21 cellular contexts compared by ENCODE assay signal in the genomic region with DNA sequence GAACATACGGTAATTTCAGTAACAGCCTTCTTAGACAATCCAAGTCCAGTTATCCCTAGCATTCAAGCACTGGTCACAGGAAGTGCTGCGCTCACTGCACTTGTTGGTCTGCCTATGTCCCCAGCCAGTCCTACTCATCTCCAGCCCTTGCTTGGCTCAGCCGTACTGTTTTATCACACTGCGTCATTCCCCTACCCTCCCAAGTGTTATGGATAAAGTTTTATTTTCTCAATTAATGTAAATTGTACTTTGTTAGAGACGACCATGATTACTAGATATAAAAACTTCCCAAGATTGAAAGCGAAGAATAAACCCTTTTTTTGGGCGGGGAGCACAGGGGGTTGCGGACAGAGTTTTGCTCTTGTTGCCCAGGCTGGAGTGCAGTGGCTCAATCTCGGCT. TPM values are rescaled to one million over a fixed set of nuclear protein-coding genes. Genes with fewer than 3 reads are reported as not detected.
A peak's percentile ranks its signal among the peaks of the same experiment; 100 is the strongest.
DNase-seq lines count a peak whose midpoint lies in the region; ATAC-seq and TF ChIP-seq lines count a peak whose summit lies in the region.
"Had no signal": no experiment of that assay in that cellular context is flagged by ENCODE, and none has a peak within 500 bp of the region (broad histone marks: within the 10 kb centered on the region; RNA-seq: fewer than 3 reads in every experiment).

No MANE protein-coding gene starts in this region.

- H3K27ac Mint-ChIP-seq in H9, result peak overlapping the region in 2 of 3 experiments; percentile 42 to 56; a peak in 3 of 7 replicates
- peak overlapping the region; percentile 82 for H3K27ac Mint-ChIP-seq in WTC11
- H3K27ac Mint-ChIP-seq: CD4-positive, alpha-beta memory T cell had no signal

- no peak overlapping the region for H3K4ac ChIP-seq in H9 (ENCODE audit: low read depth, low read length)
- H3K4ac ChIP-seq in mesenchymal stem cell (ENCODE audit: low read depth in 1 of 2, low read length in 2 of 2), result no peak overlapping the region

- H3K36me3 ChIP-seq in mesenchymal stem cell (ENCODE audit: control insufficient read depth in 1 of 2, insufficient read depth in 2 of 2, low read depth in 1 of 2, low read length in 2 of 2), result no peaks in the 10 kb centered on the region
- H3K36me3 ChIP-seq: SJSA1 had no signal

- no peak for ATAC-seq in WTC11
- ATAC-seq: Right ventricle myocardium inferior had no signal

- H3K9me3 ChIP-seq in H9 (ENCODE audit: control insufficient read depth, low read depth, low read length) (no peaks in the 10 kb centered on the region), mesenchymal stem cell (ENCODE audit: control insufficient read depth, low read length) (no peaks in the 10 kb centered on the region)
- H3K9me3 ChIP-seq: Caco-2, SJSA1 had no signal

- H2BK120ac ChIP-seq in H9 (ENCODE audit: low read depth, low read length, poor library complexity, severe bottlenecking) (no peak overlapping the region), mesenchymal stem cell (ENCODE audit: low read depth, low read length) (no peak overlapping the region)

- WGBS in H9 (ENCODE audit: extremely low coverage, insufficient read length, low lambda C conversion rate), result no CpG with 5 or more reads among the region's 9 CpGs
- 97% methylated on average over 7 of the region's 9 CpGs for WGBS in mesenchymal stem cell

- H3K4me3 ChIP-seq in mesenchymal stem cell (ENCODE audit: insufficient read depth in 1 of 2, low read depth in 1 of 2, low read length in 2 of 2), result no peak overlapping the region
- H3K4me3 ChIP-seq: BLaER1 treated with 17β-estradiol and CSF1 and Interleukin-3, amounts not matched to agents 10 nM and 100 nM; SJSA1 had no signal

- H4K8ac ChIP-seq in H9 (replicated peaks; ENCODE audit: insufficient read length, low read depth, low read length) (no peak overlapping the region), mesenchymal stem cell (ENCODE audit: low read length) (peak overlapping the region; percentile 77)

- H4K5ac ChIP-seq in H9 (ENCODE audit: insufficient read length, low read depth, low read length), result no peak overlapping the region

- H2AFZ ChIP-seq in H9 (ENCODE audit: low read length) (no peak overlapping the region), mesenchymal stem cell (ENCODE audit: low read depth, low read length) (no peak overlapping the region)

- DNase-seq in H9 (no peak), WTC11 (ENCODE audit: low spot score) (no peak), mesenchymal stem cell (no peak), DMS53 (lab: John Stamatoyannopoulos, UW) (no peak), LoVo (ENCODE audit: low spot score) (no peak), SK-N-DZ (ENCODE audit: low spot score) (no peak), NCI-H1105 treated with DMSO at 0.1 percent for 48 hours (lab: John Stamatoyannopoulos, UW) (no peak)
- DNase-seq: Caco-2; CD4-positive, alpha-beta memory T cell; Kasumi-1; MM.1S; NCI-H1092; NCI-H1436 treated with DMSO at 0.1 percent for 48 hours; NCI-H1930; NCI-H226; NCI-H510A treated with DMSO at 0.1 percent for 48 hours; NCI-H748 treated with DMSO at 0.1 percent for 48 hours; NK-92 treated with Interleukin-12 subunit alpha and Interleukin-12 subunit beta, amount 100 ng/mL, for 24 hours had no signal

- H3K14ac ChIP-seq in H9 (ENCODE audit: insufficient read depth, low read length) (no peak overlapping the region), mesenchymal stem cell (ENCODE audit: low read length in 2 of 2) (peak overlapping the region in 1 of 2 experiments; percentile 55)

- CTCF ChIA-PET in WTC11 (lab: Charles Lee), result no interaction called here

- no peak overlapping the region for H4K91ac ChIP-seq in H9 (ENCODE audit: insufficient read length, low read depth, low read length)
- H4K91ac ChIP-seq in mesenchymal stem cell (ENCODE audit: low read length), result no peak overlapping the region

- no peak overlapping the region for H2BK15ac ChIP-seq in H9 (ENCODE audit: low read depth, low read length)
- H2BK15ac ChIP-seq in mesenchymal stem cell (ENCODE audit: low read depth, poor library complexity, severe bottlenecking), result no peak overlapping the region

- H3K18ac ChIP-seq in H9 (ENCODE audit: insufficient read length, low read depth, low read length) (no peak overlapping the region), mesenchymal stem cell (ENCODE audit: low read depth in 1 of 2, low read length in 2 of 2) (peak overlapping the region in 1 of 2 experiments; percentile 21)

- H3K27ac ChIP-seq in H9 (ENCODE audit: insufficient read length, low read depth, low read length) (no peak overlapping the region), mesenchymal stem cell (ENCODE audit: low read length, poor library complexity, severe bottlenecking) (no peak overlapping the region)
- H3K27ac ChIP-seq: BLaER1 treated with 17β-estradiol and CSF1 and Interleukin-3, amounts not matched to agents 10 nM and 100 nM had no signal

- H3K79me2 ChIP-seq in H9 (ENCODE audit: insufficient read depth, low read length), result peaks cover 5% of the 10 kb centered on the region; the same call in 1 of the 2 replicates

- peaks cover 13% of the 10 kb centered on the region; the same call in 1 of the 2 replicates for H3K4me1 ChIP-seq in H9 (ENCODE audit: insufficient read depth, low read length)
- H3K4me1 ChIP-seq in mesenchymal stem cell (ENCODE audit: control insufficient read depth, insufficient read depth, low read depth, low read length), result peaks cover 16% of the 10 kb centered on the region

- no peak overlapping the region for H3T11ph ChIP-seq in H9 (ENCODE audit: low read length)

- no peak overlapping the region for H2BK12ac ChIP-seq in H9 (ENCODE audit: insufficient read length, low read depth, low read length)
- H2BK12ac ChIP-seq in mesenchymal stem cell (ENCODE audit: low read length in 2 of 2), result no peak overlapping the region

- H3K27me3 Mint-ChIP-seq in H9 (ENCODE audit: low read depth) (no peaks in the 10 kb centered on the region), WTC11 (ENCODE audit: low read depth) (no peaks in the 10 kb centered on the region)

- H3K4me3 Mint-ChIP-seq in H9 (no peak overlapping the region), WTC11 (no peak overlapping the region)
- H3K4me3 Mint-ChIP-seq: CD4-positive, alpha-beta memory T cell had no signal

- H3K4me2 ChIP-seq in H9 (ENCODE audit: insufficient read depth, insufficient read length, low read length) (no peak overlapping the region), mesenchymal stem cell (ENCODE audit: low read length, poor library complexity, severe bottlenecking) (no peak overlapping the region)
- H3K4me2 ChIP-seq: BLaER1 treated with 17β-estradiol and CSF1 and Interleukin-3, amounts not matched to agents 10 nM and 100 nM had no signal

- POLR2A ChIA-PET in WTC11 (lab: Charles Lee), result no interaction called here

- no peak overlapping the region for H2BK5ac ChIP-seq in H9 (ENCODE audit: insufficient read length, low read length)
- H2BK5ac ChIP-seq in mesenchymal stem cell (ENCODE audit: low read depth, low read length, poor library complexity, severe bottlenecking), result no peak overlapping the region

- no peaks in the 10 kb centered on the region for H3K9me3 Mint-ChIP-seq in H9
- H3K9me3 Mint-ChIP-seq in WTC11, result no peaks in the 10 kb centered on the region
- H3K9me3 Mint-ChIP-seq: CD4-positive, alpha-beta memory T cell had no signal

- no peak overlapping the region for H3K56ac ChIP-seq in H9 (ENCODE audit: insufficient read length, low read depth, low read length)

- H3K4me1 Mint-ChIP-seq in H9 (peaks cover 27 to 32% of the 10 kb centered on the region in 2 experiments), WTC11 (peaks cover 54% of the 10 kb centered on the region)
- H3K4me1 Mint-ChIP-seq: CD4-positive, alpha-beta memory T cell had no signal

- peaks cover 0 to 6% (median 3%) of the 10 kb centered on the region in 3 experiments; a peak in 4 of 7 replicates for H3K36me3 Mint-ChIP-seq in H9 (ENCODE audit: insufficient read depth in 1 of 3, low read depth in 3 of 3)
- peaks cover 4% of the 10 kb centered on the region; the same call in 1 of the 2 replicates for H3K36me3 Mint-ChIP-seq in WTC11
- H3K36me3 Mint-ChIP-seq: CD4-positive, alpha-beta memory T cell had no signal

- no peak overlapping the region for H3K9ac ChIP-seq in H9 (ENCODE audit: extremely low read depth, insufficient read length, low read length)
- no peak overlapping the region for H3K9ac ChIP-seq in mesenchymal stem cell (ENCODE audit: low read length)
- H3K9ac ChIP-seq: BLaER1 treated with 17β-estradiol and CSF1 and Interleukin-3, amounts not matched to agents 10 nM and 100 nM had no signal

- H2AK5ac ChIP-seq in H9 (ENCODE audit: insufficient read length, low read length), result no peak overlapping the region
- H2AK5ac ChIP-seq in mesenchymal stem cell (ENCODE audit: low read length, severe bottlenecking), result peak overlapping the region; percentile 95

- TF ChIP-seq CTCF in H9 (conservative IDR thresholded peaks at IDR 0.05) (no peak), WTC11 (IDR thresholded peaks at IDR 0.05) (no peak)

- H2BK20ac ChIP-seq in H9 (ENCODE audit: low read depth, low read length, poor library complexity, severe bottlenecking), result no peak overlapping the region

- no peaks in the 10 kb centered on the region for H3K23me2 ChIP-seq in H9 (ENCODE audit: insufficient read length, low read depth, low read length, poor library complexity, severe bottlenecking)

- H3K23ac ChIP-seq in H9 (ENCODE audit: insufficient read length, low read depth, low read length) (no peak overlapping the region), mesenchymal stem cell (ENCODE audit: low read length in 2 of 2) (no peak overlapping the region)

- H3K27me3 ChIP-seq in H9 (ENCODE audit: insufficient read depth, low read length) (no peaks in the 10 kb centered on the region), mesenchymal stem cell (ENCODE audit: control insufficient read depth in 1 of 2, insufficient read depth in 1 of 2, low read length in 2 of 2) (no peaks in the 10 kb centered on the region)
- H3K27me3 ChIP-seq: BLaER1 treated with 17β-estradiol and CSF1 and Interleukin-3, amounts not matched to agents 10 nM and 100 nM; SJSA1 had no signal

- H4K20me1 ChIP-seq in H9 (ENCODE audit: control insufficient read depth, insufficient read depth, insufficient read length), result no peaks in the 10 kb centered on the region
- H4K20me1 ChIP-seq: BLaER1 treated with 17β-estradiol and CSF1 and Interleukin-3, amounts not matched to agents 10 nM and 100 nM had no signal

- peaks cover 3% of the 10 kb centered on the region for H3K79me1 ChIP-seq in H9 (ENCODE audit: insufficient read depth, low read depth, low read length, poor library complexity, severe bottlenecking)
- H3K79me1 ChIP-seq in mesenchymal stem cell (replicated peaks; ENCODE audit: low read length, poor library complexity, severe bottlenecking), result peaks cover 4% of the 10 kb centered on the region

TF ChIP-seq in WTC11, 78 proteins besides CTCF, POLR2A, EP300 and RAD21 (continues in another document):
- no peak for TF ChIP-seq HMGA2 (CRISPR knock-in tag; IDR thresholded peaks at IDR 0.05)

RNA-seq across cellular contexts. Expression of gene LHFPL2, which starts 49.6 kb away (rescaled TPM):
- 26.3 and 26.6 TPM in 2 replicates for total RNA-seq in H9 (2021)
- 34.4 to 40.6 TPM (median 36.6 TPM) in 3 replicates for total RNA-seq in WTC11 (2021)
- 13.5 TPM for polyA plus RNA-seq in mesenchymal stem cell (2013, experiment 1 of 2)
- polyA plus RNA-seq in mesenchymal stem cell (2013, experiment 2 of 2), result 11.5 TPM
- 9.7 and 11.0 TPM in 2 replicates for polyA plus RNA-seq in SK-N-DZ (2014; cell fraction: cytosol; rRNA removed)
- 9.2 and 9.8 TPM in 2 replicates for polyA plus RNA-seq in SK-N-DZ (2014; cell fraction: nucleus; rRNA removed)
